ENCODE assay signal across 18 cellular contexts in the genomic region with DNA sequence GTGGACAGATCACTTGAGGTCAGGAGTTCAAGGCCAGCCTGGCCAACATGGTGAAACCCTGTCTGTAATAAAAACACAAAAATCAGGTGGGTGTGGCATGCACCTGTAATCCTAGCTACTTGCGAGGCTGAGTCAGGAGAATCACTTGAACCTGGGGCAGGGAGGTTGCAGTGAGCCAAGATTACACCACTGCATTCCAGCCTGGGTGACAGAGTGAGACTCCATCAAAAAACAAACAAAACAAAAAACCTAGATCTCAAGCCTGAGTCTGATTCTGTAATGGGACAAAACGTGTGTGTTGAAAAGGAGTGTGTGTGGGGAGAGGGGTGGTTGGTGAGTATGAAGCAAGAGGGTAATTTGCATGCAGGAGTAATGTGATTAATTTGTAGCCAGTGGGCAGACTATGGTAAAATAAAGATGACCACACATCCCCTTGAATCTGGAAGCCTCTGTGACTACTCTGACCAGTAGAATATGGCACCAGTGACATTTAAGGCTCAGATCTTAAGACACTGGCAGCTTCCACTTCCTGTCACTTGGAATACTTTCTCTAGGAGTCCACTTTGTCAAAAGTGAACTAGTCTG. TPM values are rescaled to one million over a fixed set of nuclear protein-coding genes. Genes with fewer than 3 reads are reported as not detected.
DNase-seq lines count a peak whose midpoint lies in the region; ATAC-seq and TF ChIP-seq lines count a peak whose summit lies in the region.
"Had no signal": no experiment of that assay in that cellular context is flagged by ENCODE, and none has a peak within 500 bp of the region (broad histone marks: within the 10 kb centered on the region; RNA-seq: fewer than 3 reads in every experiment).

No MANE protein-coding gene starts in this region.

- no peaks in the 10 kb centered on the region for H3K9me3 ChIP-seq in RWPE2 (ENCODE audit: severe bottlenecking)
- H3K9me3 ChIP-seq in left lung, result no peaks in the 10 kb centered on the region
- no peaks in the 10 kb centered on the region for H3K9me3 ChIP-seq in ovary
- H3K9me3 ChIP-seq: Caco-2, Peyer's patch had no signal

- TF ChIP-seq EP300 in ovary (IDR thresholded peaks at IDR 0.05), result no peak

- H3K4me3 ChIP-seq in RWPE2 (ENCODE audit: severe bottlenecking) (no peak overlapping the region), left lung (no peak overlapping the region), ovary (no peak overlapping the region), foreskin fibroblast (ENCODE audit: low read depth in 1 of 2, low read length in 2 of 2) (no peak overlapping the region)
- H3K4me3 ChIP-seq: Peyer's patch had no signal

- no peak for TF ChIP-seq POLR2A in ovary (IDR thresholded peaks at IDR 0.05)

- intact Hi-C loops in left lung (cut with DNase I), result loop anchor here in 1 of 2 donors (10.0 kb wide), 1 partner anchor 760 kb away; no protein-coding TSS in a partner anchor
- intact Hi-C loops in ovary (cut with DNase I), result loop anchor here in 3 of 4 donors (10.0 kb wide), 1 partner anchor 760 kb away; no protein-coding TSS in a partner anchor

- H3K36me3 ChIP-seq in RWPE2 (ENCODE audit: low read depth) (no peaks in the 10 kb centered on the region), left lung (no peaks in the 10 kb centered on the region), ovary (no peaks in the 10 kb centered on the region)
- H3K36me3 ChIP-seq: Peyer's patch had no signal

- H3K27ac ChIP-seq in RWPE2 (ENCODE audit: poor library complexity, severe bottlenecking) (no peak overlapping the region), left lung (no peak overlapping the region), ovary (no peak overlapping the region)
- H3K27ac ChIP-seq: C4-2B, Peyer's patch had no signal

- TF ChIP-seq CTCF in RWPE2 (IDR thresholded peaks at IDR 0.05; ENCODE audit: poor library complexity, severe bottlenecking) (no peak), left lung (IDR thresholded peaks at IDR 0.05) (no peak), ovary (IDR thresholded peaks at IDR 0.05) (no peak), foreskin fibroblast (IDR thresholded peaks at IDR 0.05; ENCODE audit: low read depth, low read length) (no peak)

- H3K4me1 ChIP-seq in RWPE2 (ENCODE audit: insufficient read depth, poor library complexity, severe bottlenecking) (no peaks in the 10 kb centered on the region), left lung (no peaks in the 10 kb centered on the region), ovary (ENCODE audit: insufficient read depth) (no peaks in the 10 kb centered on the region)
- H3K4me1 ChIP-seq: Caco-2, Peyer's patch had no signal

- peak; percentile 62 for ATAC-seq in GM18907 (IDR thresholded peaks at IDR 0.05; ENCODE audit: unreplicated experiment)
- ATAC-seq in HG03175 (IDR thresholded peaks at IDR 0.05; ENCODE audit: unreplicated experiment), result peak; percentile 52
- ATAC-seq in RWPE2 (ENCODE audit: low read depth), result 0 out of 3 replicates have a peak, but pooled peaks have one; percentile 19
- peak; percentile 13 for ATAC-seq in left lung

- WGBS in ovary, 3 donors, result 49 to 53% (median 50%) methylated on average over 2 of the region's 2 CpGs

- DNase-seq in RWPE2 (ENCODE audit: low spot score), result no peak
- no peak for DNase-seq in left lung
- DNase-seq in SHP77 (lab: John Stamatoyannopoulos, UW), result no peak
- DNase-seq in ovary, result no peak
- DNase-seq in NCI-H345 (lab: John Stamatoyannopoulos, UW), result no peak
- DNase-seq in foreskin fibroblast, result no peak
- DNase-seq: Caco-2, H7, NCI-H1048, NCI-H146, NCI-H2107, NCI-H446 treated with DMSO at 0.1 percent for 48 hours, NCI-H748 treated with DMSO at 0.1 percent for 48 hours, Peyer's patch, SIG-M5 had no signal

- H3K27me3 ChIP-seq in RWPE2 (ENCODE audit: insufficient read depth, poor library complexity, severe bottlenecking) (no peaks in the 10 kb centered on the region), left lung (no peaks in the 10 kb centered on the region), ovary (no peaks in the 10 kb centered on the region)
- H3K27me3 ChIP-seq: Peyer's patch had no signal

RNA-seq across cellular contexts. Expression of a gene that starts 18.4 kb away (rescaled TPM):
- total RNA-seq in left lung (10 to 100 TPM; 45.3 to 48.3 TPM), ovary (10 to 100 TPM; 29.1 to 50.4 (median 40.3) TPM)
- polyA plus RNA-seq in ovary, result 10 to 100 TPM; 14.4 to 24.2 TPM

RNA-seq across cellular contexts. Expression of a gene that starts 19.9 kb away (rescaled TPM):
- 100 to 1,000 TPM in 1 of 2 donors, 10 to 100 TPM in 1; 74.1 to 262 TPM for total RNA-seq in left lung
- total RNA-seq in ovary, result 10 to 100 TPM in 1 of 7 donors, 1 to 10 TPM in 1, under 1 TPM in 5; 0.36 to 17.5 (median 0.52) TPM
- under 1 TPM; 0.27 to 0.30 TPM for polyA plus RNA-seq in ovary

Comparison
In these comparisons a context has a peak if more than half of its experiments do, and no peak if none do; other contexts are left out.
1. RNA of a gene that starts 19.9 kb away (total RNA-seq): 74.1 to 262 TPM in left lung; 0.36 to 17.5 TPM in ovary; every median in the first group is over 4 times any median in the second.
2. Peak in every context shown above with its lines, with median percentiles within 50 percentile points of each other: ATAC-seq.